ENCODE assay signal across 27 cellular contexts in genomic region chr5:32908646-32909045, GRCh38.
"Had no signal": no experiment of that assay in that cellular context is flagged by ENCODE, and none has a peak within 500 bp of the region (broad histone marks: within the 10 kb centered on the region; RNA-seq: fewer than 3 reads in every experiment).

No MANE protein-coding gene starts in this region.

- H3K9ac ChIP-seq: neural progenitor cell, parathyroid adenoma had no signal

- H3K4me2 ChIP-seq: neural progenitor cell had no signal

- H3K9me3 ChIP-seq: colonic mucosa, right lobe of liver, thyroid gland, vagina had no signal

- DNase-seq: colonic mucosa; effector CD8-positive, alpha-beta T cell; endodermal cell; foreskin melanocyte; glutamatergic neuron; heart right ventricle; hippocampal formation; immature natural killer cell; islet precursor cell; left colon; midbrain; naive thymus-derived CD4-positive, alpha-beta T cell; right lobe of liver; small intestine; stimulated activated CD4-positive, alpha-beta T cell treated with anti-CD3 and anti-CD28 coated beads, Interleukin-12 subunit alpha, Interleukin-12 subunit beta, amount 100 ng/mL, for 4 hours; stimulated activated CD4-positive, alpha-beta T cell treated with anti-CD3 and anti-CD28 coated beads, Interleukin-2, amount 100 ng/mL, for 24 hours; stimulated activated CD4-positive, alpha-beta T cell treated with anti-CD3 and anti-CD28 coated beads, Interleukin-4, amount 100 ng/mL, for 24 hours; stimulated activated naive CD4-positive, alpha-beta T cell treated with Interleukin-2 at 50 U/mL for 16 hours; stomach; thyroid gland had no signal

- H2AFZ ChIP-seq: neural progenitor cell, parathyroid adenoma had no signal

- ATAC-seq: esophagus mucosa; heart right ventricle; left colon; naive thymus-derived CD4-positive, alpha-beta T cell; right lobe of liver; stimulated activated effector memory CD8-positive, alpha-beta T cell treated with anti-CD3 and anti-CD28 coated beads, Interleukin-12 subunit alpha, Interleukin-12 subunit beta, amount 100 ng/mL, for 72 hours had no signal

- H3K36me3 ChIP-seq: colonic mucosa, heart right ventricle, neural progenitor cell, right lobe of liver, stomach, thyroid gland, vagina had no signal

- H3K4me1 ChIP-seq: colonic mucosa, heart right ventricle, neural progenitor cell, parathyroid adenoma, right lobe of liver, stomach, thyroid gland, vagina had no signal

- H3K27me3 ChIP-seq: colonic mucosa, heart right ventricle, neural progenitor cell, right lobe of liver, stomach, thyroid gland, vagina had no signal

- H3K4me3 ChIP-seq: colonic mucosa, heart right ventricle, lung, neural progenitor cell, right lobe of liver, stomach, thyroid gland, vagina had no signal

- H3K27ac ChIP-seq: colonic mucosa, epithelial cell of prostate, heart right ventricle, neural progenitor cell, parathyroid adenoma, right lobe of liver, stomach, thyroid gland, vagina had no signal
